In the genomic region with DNA sequence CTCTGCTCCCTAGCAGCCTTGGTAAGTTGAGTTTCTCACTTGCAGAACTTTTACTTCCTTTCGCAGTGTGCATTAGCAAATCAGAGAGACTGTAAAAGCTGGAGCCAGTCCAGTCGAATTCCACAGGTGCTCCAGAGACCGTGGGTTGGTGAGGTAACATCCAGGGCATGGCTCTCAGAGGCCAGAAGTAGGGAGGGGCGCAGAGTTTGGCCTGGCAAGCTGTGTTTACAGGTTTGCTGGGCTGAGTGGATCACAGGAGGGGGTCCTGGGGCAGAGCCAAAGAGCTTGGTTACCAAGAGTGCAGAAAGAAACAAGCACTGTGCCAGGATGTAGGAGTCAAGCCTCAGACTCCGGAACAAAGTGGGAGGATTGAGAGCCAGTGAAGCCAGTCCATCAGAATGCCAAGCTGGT, we compare ENCODE assay signal across 13 cellular contexts. TPM values are rescaled to one million over a fixed set of nuclear protein-coding genes. Genes with fewer than 3 reads are reported as not detected.
DNase-seq lines count a peak whose midpoint lies in the region; ATAC-seq and TF ChIP-seq lines count a peak whose summit lies in the region.
"Had no signal": no experiment of that assay in that cellular context is flagged by ENCODE, and none has a peak within 500 bp of the region (broad histone marks: within the 10 kb centered on the region; RNA-seq: fewer than 3 reads in every experiment).

No MANE protein-coding gene starts in this region.

- peaks cover 37% of the 10 kb centered on the region for H3K27me3 Mint-ChIP-seq in activated naive CD4-positive, alpha-beta T cell treated with anti-CD3 and anti-CD28 coated beads for 36 hours (ENCODE audit: low read depth)

- H3K27me3 ChIP-seq in GM23248 (replicated peaks; ENCODE audit: insufficient read depth) = no peaks in the 10 kb centered on the region
- H3K27me3 ChIP-seq in gastrocnemius medialis = no peaks in the 10 kb centered on the region

- H3K9me3 ChIP-seq in GM23248 (ENCODE audit: low read depth) (no peaks in the 10 kb centered on the region), gastrocnemius medialis (no peaks in the 10 kb centered on the region)

- no peaks in the 10 kb centered on the region for H3K4me1 ChIP-seq in GM23248 (ENCODE audit: insufficient read depth)
- H3K4me1 ChIP-seq in gastrocnemius medialis = peaks cover 0 to 3% of the 10 kb centered on the region in 2 donors

- H3K36me3 ChIP-seq in GM23248 (ENCODE audit: low read depth) (no peaks in the 10 kb centered on the region), gastrocnemius medialis (no peaks in the 10 kb centered on the region)

- TF ChIP-seq CTCF in gastrocnemius medialis (IDR thresholded peaks at IDR 0.05 in 4 of 5, conservative IDR thresholded peaks at IDR 0.05 in 1 of 5) = no peak

- intact Hi-C loops in activated naive CD4-positive, alpha-beta T cell treated with anti-CD3 and anti-CD28 coated beads for 36 hours (cut with micrococcal nuclease) = no loop called here
- intact Hi-C loops in gastrocnemius medialis (cut with DNase I; ENCODE audit: low total_unique reads) = no loop called here

- no peak overlapping the region for H3K4me3 Mint-ChIP-seq in activated naive CD4-positive, alpha-beta T cell treated with anti-CD3 and anti-CD28 coated beads for 36 hours
- H3K4me3 Mint-ChIP-seq: endodermal cell had no signal

- H4K20me1 ChIP-seq in GM23248 (ENCODE audit: insufficient read depth) = no peaks in the 10 kb centered on the region

- no peaks in the 10 kb centered on the region for H3K9me3 Mint-ChIP-seq in activated naive CD4-positive, alpha-beta T cell treated with anti-CD3 and anti-CD28 coated beads for 36 hours
- H3K9me3 Mint-ChIP-seq: endodermal cell had no signal

- CTCF ChIA-PET in activated naive CD4-positive, alpha-beta T cell treated with anti-CD3 and anti-CD28 coated beads for 36 hours (lab: Charles Lee) = no interaction called here

- no peak for ATAC-seq in HG03095 (IDR thresholded peaks at IDR 0.05; ENCODE audit: unreplicated experiment)
- no peak for ATAC-seq in gastrocnemius medialis
- ATAC-seq: stimulated activated naive CD8-positive, alpha-beta T cell treated with anti-CD3 and anti-CD28 coated beads, Interleukin-15, Interleukin-2, amounts not matched to agents 100 U/mL and 50 U/mL, for 24 hours had no signal

- no peak overlapping the region for H3K4me2 ChIP-seq in GM23248 (ENCODE audit: unreplicated experiment)
- H3K4me2 ChIP-seq: smooth muscle cell had no signal

- H3K27ac Mint-ChIP-seq in activated naive CD4-positive, alpha-beta T cell treated with anti-CD3 and anti-CD28 coated beads for 36 hours = no peak overlapping the region
- H3K27ac Mint-ChIP-seq: endodermal cell had no signal

- H3F3A ChIP-seq in GM23248 (ENCODE audit: insufficient read depth) = no peaks in the 10 kb centered on the region

- H3K4me1 Mint-ChIP-seq in activated naive CD4-positive, alpha-beta T cell treated with anti-CD3 and anti-CD28 coated beads for 36 hours (ENCODE audit: low read depth) = no peaks in the 10 kb centered on the region

- WGBS in GM23248 (ENCODE audit: low coverage in 1 of 2, low lambda C conversion rate in 2 of 2, missing lambda C conversion rate in 2 of 2), 2 experiments = 64 to 69% methylated on average over 5 of the region's 5 CpGs

- no peak overlapping the region for H3K27ac ChIP-seq in GM23248
- no peak overlapping the region for H3K27ac ChIP-seq in gastrocnemius medialis

- in situ Hi-C loops in GM23248 (cut with MboI) = no loop called here
- in situ Hi-C loops in gastrocnemius medialis (cut with MboI; ENCODE audit: low sequenced_read_pairs in 4 of 4) = no loop called here

- peak; percentile 35 for DNase-seq in GM23248
- DNase-seq in NCI-H2196 treated with DMSO at 0.1 percent for 48 hours (lab: John Stamatoyannopoulos, UW; ENCODE audit: unreplicated experiment) = peak; percentile 63
- peak; percentile 9 for DNase-seq in fibroblast of gingiva (ENCODE audit: low read depth)
- DNase-seq in renal cortical epithelial cell (ENCODE audit: low read depth) = peak; percentile 99
- no peak for DNase-seq in activated naive CD4-positive, alpha-beta T cell treated with anti-CD3 and anti-CD28 coated beads for 36 hours
- no peak for DNase-seq in activated T-cell treated with anti-CD3 and anti-CD28 coated beads, Interleukin-2, amount 50 U/mL, for 1 hour
- DNase-seq in gastrocnemius medialis = no peak
- DNase-seq: HCEC 1CT; stimulated activated naive CD8-positive, alpha-beta T cell treated with anti-CD3 and anti-CD28 coated beads, Interleukin-15, Interleukin-2, amounts not matched to agents 100 U/mL and 50 U/mL, for 24 hours; T-helper 9 cell had no signal

- no peaks in the 10 kb centered on the region for H3K79me2 ChIP-seq in GM23248 (ENCODE audit: insufficient read depth)

- H3K9ac ChIP-seq in GM23248 = no peak overlapping the region

- no peak overlapping the region for H2AFZ ChIP-seq in GM23248

- no peaks in the 10 kb centered on the region for H3K9me2 ChIP-seq in GM23248 (ENCODE audit: insufficient read depth)

- H3K4me3 ChIP-seq in GM23248 (no peak overlapping the region), gastrocnemius medialis (no peak overlapping the region)
- H3K4me3 ChIP-seq: smooth muscle cell had no signal

- H3K36me3 Mint-ChIP-seq in activated naive CD4-positive, alpha-beta T cell treated with anti-CD3 and anti-CD28 coated beads for 36 hours (ENCODE audit: low read depth) = no peaks in the 10 kb centered on the region

- no peak for TF ChIP-seq POLR2A in gastrocnemius medialis (IDR thresholded peaks at IDR 0.05)

RNA-seq across cellular contexts. Expression of a gene that starts 10.2 kb away (rescaled TPM):
- 0.76 and 1.6 TPM in 2 replicates for total RNA-seq in GM23248 (2014; rRNA removed; shearing (Covaris generic))
- 1.3 and 1.7 TPM in 2 replicates for polyA plus RNA-seq in GM23248 (2016; fragmentation: Nextera tagmentation; extraction: Ambion mirVana)
- 6.1 and 16.0 TPM in 2 replicates for total RNA-seq in renal cortical epithelial cell
- total RNA-seq in activated naive CD4-positive, alpha-beta T cell treated with anti-CD3 and anti-CD28 coated beads for 36 hours = not detected
- 10 to 100 TPM in 2 of 4 donors, 1 to 10 TPM in 2; 6.4 to 12.1 (median 9.5) TPM for total RNA-seq in gastrocnemius medialis

Comparison
In these comparisons a context has a peak if more than half of its experiments do, and no peak if none do; other contexts are left out.
1. DNase-seq: peak in GM23248 (single experiment), NCI-H2196 treated with DMSO at 0.1 percent for 48 hours (single experiment), fibroblast of gingiva (single experiment) and renal cortical epithelial cell (single experiment); none in activated naive CD4-positive, alpha-beta T cell treated with anti-CD3 and anti-CD28 coated beads for 36 hours (single experiment), activated T-cell treated with anti-CD3 and anti-CD28 coated beads, Interleukin-2, amount 50 U/mL, for 1 hour (single experiment) and gastrocnemius medialis (0 of 2).